Comparison of ENCODE assay signal across 10 cellular contexts in the genomic region with DNA sequence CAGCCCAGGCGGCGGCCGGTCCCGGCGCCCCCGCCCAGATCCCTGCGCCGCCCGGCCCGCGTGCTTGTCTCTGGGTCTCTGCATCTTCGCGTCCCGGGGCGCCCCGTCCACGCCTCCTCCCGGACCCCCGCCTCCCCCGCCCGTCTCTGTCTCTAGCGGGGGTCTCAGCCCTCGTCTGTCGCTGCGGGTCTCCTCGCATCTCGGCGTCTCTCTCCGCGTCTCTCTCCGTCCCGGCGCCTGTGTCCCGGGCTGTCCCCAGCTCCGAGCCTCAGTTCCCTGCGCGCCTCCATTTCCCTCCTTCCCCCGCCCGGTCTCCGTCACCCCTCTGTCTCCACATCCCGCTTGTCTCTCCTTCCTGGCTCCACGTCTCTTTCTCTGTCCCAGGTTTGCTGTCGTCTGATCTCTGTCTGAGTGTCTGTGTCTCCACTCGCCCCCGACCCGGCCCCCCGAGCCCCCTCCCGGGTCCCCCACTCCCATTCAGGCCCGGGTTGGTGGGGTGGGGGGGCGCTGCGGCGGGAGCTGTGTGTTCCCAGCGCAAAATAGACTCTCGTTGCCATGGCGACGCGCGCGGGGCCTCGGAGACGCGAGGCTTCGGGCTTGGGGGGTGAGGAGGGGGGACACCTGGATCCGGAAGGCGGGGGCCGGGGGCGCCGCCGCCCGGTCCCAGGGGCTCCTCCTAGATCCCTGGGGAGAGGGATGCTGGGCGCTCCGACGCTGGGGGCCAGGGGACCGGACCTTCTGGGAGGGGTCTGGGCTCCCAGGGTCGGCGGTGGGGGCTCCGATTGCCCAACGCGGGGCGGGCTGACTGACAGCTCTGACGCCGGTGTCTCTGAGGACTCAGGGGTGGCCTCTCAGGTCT. TPM values are rescaled to one million over a fixed set of nuclear protein-coding genes. Genes with fewer than 3 reads are reported as not detected.
DNase-seq lines count a peak whose midpoint lies in the region; ATAC-seq, FAIRE-seq and TF ChIP-seq lines count a peak whose summit lies in the region.
"Had no signal": no experiment of that assay in that cellular context is flagged by ENCODE, and none has a peak within 500 bp of the region (broad histone marks: within the 10 kb centered on the region; RNA-seq: fewer than 3 reads in every experiment).

No MANE protein-coding gene starts in this region.

- H3K4me3 ChIP-seq in cardiac muscle cell (peak overlapping the region; percentile 25), thymus (ENCODE audit: low read length) (peak overlapping the region; percentile 49), kidney (ENCODE audit: low read length in 2 of 2) (no peak overlapping the region)

- H3K9me3 ChIP-seq in cardiac muscle cell (ENCODE audit: low read depth) (no peaks in the 10 kb centered on the region), thymus (ENCODE audit: control insufficient read depth) (no peaks in the 10 kb centered on the region), kidney (ENCODE audit: control insufficient read depth in 1 of 2, low read length in 2 of 2) (no peaks in the 10 kb centered on the region)

- H3K4me1 Mint-ChIP-seq in activated T-cell treated with anti-CD3 and anti-CD28 coated beads, Interleukin-2, amount 50 U/mL, for 24 hours (ENCODE audit: low read depth), result peaks cover 10% of the 10 kb centered on the region
- H3K4me1 Mint-ChIP-seq in immature natural killer cell, result peaks cover 6 to 14% of the 10 kb centered on the region in 2 donors

- H3K27me3 Mint-ChIP-seq in activated T-cell treated with anti-CD3 and anti-CD28 coated beads, Interleukin-2, amount 50 U/mL, for 24 hours, result peaks cover 27% of the 10 kb centered on the region
- peaks cover 7 to 11% (median 8%) of the 10 kb centered on the region in 3 donors for H3K27me3 Mint-ChIP-seq in immature natural killer cell (ENCODE audit: low read depth in 3 of 3)

- TF ChIP-seq CTCF in cardiac muscle cell (IDR thresholded peaks at IDR 0.05; ENCODE audit: low read depth, low read length) (no peak), kidney (IDR thresholded peaks at IDR 0.05; ENCODE audit: borderline replicate concordance, extremely low read depth, insufficient read depth) (no peak)

- no peaks in the 10 kb centered on the region for H3K36me3 ChIP-seq in cardiac muscle cell
- peaks cover 4% of the 10 kb centered on the region for H3K36me3 ChIP-seq in thymus (ENCODE audit: control insufficient read depth, insufficient read depth)
- no peaks in the 10 kb centered on the region for H3K36me3 ChIP-seq in kidney (ENCODE audit: control insufficient read depth in 1 of 2, insufficient read depth in 2 of 2, low read length in 2 of 2)

- no peak for FAIRE-seq in kidney (lab: Jason Lieb, UNC)
- FAIRE-seq: TTC549 had no signal

- ATAC-seq in Right ventricle myocardium superior (ENCODE audit: poor library complexity), result no peak
- no peak for ATAC-seq in GM19351 (IDR thresholded peaks at IDR 0.05; ENCODE audit: unreplicated experiment)

- H3K27ac Mint-ChIP-seq in activated T-cell treated with anti-CD3 and anti-CD28 coated beads, Interleukin-2, amount 50 U/mL, for 24 hours, result no peak overlapping the region
- no peak overlapping the region for H3K27ac Mint-ChIP-seq in immature natural killer cell

- intact Hi-C loops in Right ventricle myocardium superior (cut with DNase I), result no loop called here
- intact Hi-C loops in kidney (cut with DNase I), result no loop called here

- no peak overlapping the region for H3K27ac ChIP-seq in cardiac muscle cell
- H3K27ac ChIP-seq in thymus (ENCODE audit: low read depth), result no peak overlapping the region
- no peak overlapping the region for H3K27ac ChIP-seq in kidney (ENCODE audit: low read depth in 2 of 2, low read length in 2 of 2)
- H3K27ac ChIP-seq: epithelial cell of prostate had no signal

- 3% methylated on average over 82 of the region's 82 CpGs for WGBS in thymus

- H3K4me1 ChIP-seq in cardiac muscle cell (ENCODE audit: low read depth) (peaks cover 11% of the 10 kb centered on the region), thymus (ENCODE audit: control insufficient read depth, insufficient read depth, low read length) (peaks cover 15% of the 10 kb centered on the region), kidney (ENCODE audit: control insufficient read depth in 1 of 2, insufficient read depth in 1 of 2, low read depth in 1 of 2, low read length in 2 of 2) (no peaks in the 10 kb centered on the region)

- no peak overlapping the region for H3K9ac ChIP-seq in kidney (ENCODE audit: low read length in 2 of 2)

- peak overlapping the region; percentile 57 for H3K4me3 Mint-ChIP-seq in activated T-cell treated with anti-CD3 and anti-CD28 coated beads, Interleukin-2, amount 50 U/mL, for 24 hours
- H3K4me3 Mint-ChIP-seq in immature natural killer cell, result peak overlapping the region in 3 of 5 donors; percentile 17 to 63 (median 39)

- peaks cover 56% of the 10 kb centered on the region for H3K27me3 ChIP-seq in cardiac muscle cell
- peaks cover 32% of the 10 kb centered on the region for H3K27me3 ChIP-seq in thymus (ENCODE audit: control insufficient read depth, insufficient read depth)

- no peak for DNase-seq in cardiac muscle cell (ENCODE audit: low read depth in 1 of 2, low spot score in 1 of 2)
- no peak for DNase-seq in Right ventricle myocardium superior
- DNase-seq in activated T-cell treated with anti-CD3 and anti-CD28 coated beads, Interleukin-2, amount 50 U/mL, for 24 hours, result no peak
- DNase-seq in immature natural killer cell, result no peak
- DNase-seq in DMS153 treated with DMSO at 0.1 percent for 48 hours (lab: John Stamatoyannopoulos, UW; ENCODE audit: unreplicated experiment), result no peak
- DNase-seq in kidney, result no peak

- H3K9me3 Mint-ChIP-seq in activated T-cell treated with anti-CD3 and anti-CD28 coated beads, Interleukin-2, amount 50 U/mL, for 24 hours, result no peaks in the 10 kb centered on the region
- H3K9me3 Mint-ChIP-seq in immature natural killer cell, result no peaks in the 10 kb centered on the region

- H3K36me3 Mint-ChIP-seq in activated T-cell treated with anti-CD3 and anti-CD28 coated beads, Interleukin-2, amount 50 U/mL, for 24 hours (ENCODE audit: low read depth), result peaks cover 25% of the 10 kb centered on the region
- peaks cover 0 to 10% (median 6%) of the 10 kb centered on the region in 3 donors for H3K36me3 Mint-ChIP-seq in immature natural killer cell

RNA-seq across cellular contexts. Expression of a gene that starts 8.7 kb away (rescaled TPM):
- total RNA-seq in cardiac muscle cell (not detected in 2 replicates), Right ventricle myocardium superior (not detected), kidney (not detected)
- polyA plus RNA-seq in cardiac muscle cell (not detected in 2 replicates), immature natural killer cell (not detected), thymus (0.11 TPM), kidney (ENCODE audit: insufficient read depth, low read depth, low replicate concordance) (not detected)

RNA-seq across cellular contexts. Expression of a gene that starts 9.7 kb away (rescaled TPM):
- total RNA-seq in cardiac muscle cell (99.4 and 200 TPM in 2 replicates), Right ventricle myocardium superior (48.9 TPM), kidney (45.9 TPM)
- polyA plus RNA-seq in cardiac muscle cell (73.9 and 89.7 TPM in 2 replicates), immature natural killer cell (10 to 100 TPM; 30.4 to 46.0 (median 34.2) TPM), thymus (24.8 TPM), kidney (ENCODE audit: insufficient read depth, low read depth, low replicate concordance) (326 TPM)

RNA-seq across cellular contexts. Expression of a gene that starts 12.8 kb away (rescaled TPM):
- total RNA-seq in cardiac muscle cell, result not detected in 2 replicates
- polyA plus RNA-seq in cardiac muscle cell, result not detected in 2 replicates
- not detected for total RNA-seq in Right ventricle myocardium superior
- not detected for polyA plus RNA-seq in immature natural killer cell
- polyA plus RNA-seq in thymus, result not detected
- total RNA-seq in kidney, result not detected
- not detected for polyA plus RNA-seq in kidney (ENCODE audit: insufficient read depth, low read depth, low replicate concordance)

RNA-seq across cellular contexts. Expression of a gene that starts 24.7 kb away (rescaled TPM):
- 15.7 and 16.7 TPM in 2 replicates for total RNA-seq in cardiac muscle cell
- polyA plus RNA-seq in cardiac muscle cell, result 0.95 and 0.96 TPM in 2 replicates
- total RNA-seq in Right ventricle myocardium superior, result 4.7 TPM
- polyA plus RNA-seq in immature natural killer cell, result under 1 TPM; 0.14 to 0.72 (median 0.21) TPM
- 4.8 TPM for polyA plus RNA-seq in thymus
- 12.0 TPM for total RNA-seq in kidney
- polyA plus RNA-seq in kidney (ENCODE audit: insufficient read depth, low read depth, low replicate concordance), result 2.3 TPM

RNA-seq across cellular contexts. Expression of a gene that starts 33.2 kb away (rescaled TPM):
- total RNA-seq in cardiac muscle cell (56.5 and 78.7 TPM in 2 replicates), Right ventricle myocardium superior (2.9 TPM), kidney (42.6 TPM)
- polyA plus RNA-seq in cardiac muscle cell (137 and 138 TPM in 2 replicates), immature natural killer cell (1 to 10 TPM in 2 of 3 donors, not detected in 1; 2.7 to 4.8 TPM), thymus (58.2 TPM), kidney (ENCODE audit: insufficient read depth, low read depth, low replicate concordance) (45.0 TPM)

Comparison
In these comparisons a context has a peak if more than half of its experiments do, and no peak if none do; other contexts are left out.
1. H3K4me3 ChIP-seq: peak in cardiac muscle cell (single experiment) and thymus (single experiment); none in kidney (0 of 2).